Comparison of ENCODE assay signal across 9 cellular contexts in the genomic region with DNA sequence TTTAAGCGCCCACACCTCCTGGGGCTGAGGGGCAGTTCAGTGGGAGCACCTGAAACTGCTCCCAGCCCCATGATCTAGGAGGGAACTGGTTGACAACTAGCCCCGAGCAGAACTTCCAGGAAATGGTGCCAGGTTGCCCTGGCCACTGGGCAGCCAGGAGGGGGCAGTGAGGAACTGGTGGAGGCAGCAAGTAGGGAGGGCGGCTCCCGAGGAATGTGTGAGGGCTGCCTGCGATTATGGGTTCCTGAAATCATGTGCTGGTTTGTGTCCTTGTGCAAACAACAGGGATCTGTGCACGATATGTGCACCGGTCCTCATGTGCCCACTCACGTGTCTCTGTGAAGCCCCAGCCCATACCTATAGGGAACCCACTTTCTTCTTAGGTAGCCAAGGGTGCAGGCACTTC. TPM values are rescaled to one million over a fixed set of nuclear protein-coding genes. Genes with fewer than 3 reads are reported as not detected.
DNase-seq lines count a peak whose midpoint lies in the region; ATAC-seq and TF ChIP-seq lines count a peak whose summit lies in the region.
"Had no signal": no experiment of that assay in that cellular context is flagged by ENCODE, and none has a peak within 500 bp of the region (broad histone marks: within the 10 kb centered on the region; RNA-seq: fewer than 3 reads in every experiment).

No MANE protein-coding gene starts in this region.

- no peaks in the 10 kb centered on the region for H3K9me3 ChIP-seq in DND-41 (ENCODE audit: insufficient read depth, low read length, severe bottlenecking)

- intact Hi-C loops in left colon (cut with DNase I, micrococcal nuclease): loop anchor here in 1 of 2 donors (5.0 kb wide), 1 partner anchor 200 kb away; the partner anchor contains the start of gene AHDC1

- peak overlapping the region; percentile 92 for H3K27ac Mint-ChIP-seq in stimulated activated naive B cell treated with anti-CD40 and anti-IgM and Interleukin-4, amounts not matched to agents 10 μg/mL and 1 μg/mL and 100 μg/mL, for 72 hours

- no peaks in the 10 kb centered on the region for H3K27me3 ChIP-seq in DND-41 (ENCODE audit: insufficient read depth, low read length, poor library complexity)

- no peaks in the 10 kb centered on the region for H4K20me1 ChIP-seq in DND-41 (ENCODE audit: insufficient read depth, low read length)

- DNase-seq in DND-41 (no peak), Kasumi-1 (lab: John Stamatoyannopoulos, UW) (peak; percentile 7 to 17), caudate nucleus (lab: John Stamatoyannopoulos, UW) (peak in 41 of 61 donors; percentile 17 to 64 (median 43)), left colon (peak; percentile 78 to 87), NCI-H2171 (lab: John Stamatoyannopoulos, UW) (no peak), NCI-H345 treated with DMSO at 0.1 percent for 48 hours (lab: John Stamatoyannopoulos, UW; ENCODE audit: unreplicated experiment) (no peak)
- no peak for DNase-seq in stimulated activated naive B cell treated with anti-CD40 and anti-IgM and Interleukin-4, amounts not matched to agents 10 μg/mL and 1 μg/mL and 100 μg/mL, for 72 hours

- no peak overlapping the region for H3K4me2 ChIP-seq in DND-41 (ENCODE audit: insufficient read depth, low read length)

- no peaks in the 10 kb centered on the region for H3K4me1 ChIP-seq in DND-41 (ENCODE audit: insufficient read depth, low read length)

- no peak overlapping the region for H3K4me3 ChIP-seq in DND-41 (ENCODE audit: low read depth in 1 of 2, low read length in 2 of 2)

- no peak overlapping the region for H3K9ac ChIP-seq in DND-41 (ENCODE audit: low read depth, low read length)

- peaks cover 39 to 55% of the 10 kb centered on the region in 2 donors for H3K4me1 Mint-ChIP-seq in stimulated activated naive B cell treated with anti-CD40 and anti-IgM and Interleukin-4, amounts not matched to agents 10 μg/mL and 1 μg/mL and 100 μg/mL, for 72 hours

- H3K27ac ChIP-seq in DND-41 (ENCODE audit: low read length) (no peak overlapping the region), caudate nucleus (ENCODE audit: low read depth, low read length) (peak overlapping the region; percentile 79)

- no peak overlapping the region for H2AFZ ChIP-seq in DND-41 (ENCODE audit: low read depth, low read length)

- no peak overlapping the region for H3K4me3 Mint-ChIP-seq in stimulated activated naive B cell treated with anti-CD40 and anti-IgM and Interleukin-4, amounts not matched to agents 10 μg/mL and 1 μg/mL and 100 μg/mL, for 72 hours

- peaks cover 6 to 13% of the 10 kb centered on the region in 2 donors for H3K36me3 Mint-ChIP-seq in stimulated activated naive B cell treated with anti-CD40 and anti-IgM and Interleukin-4, amounts not matched to agents 10 μg/mL and 1 μg/mL and 100 μg/mL, for 72 hours

- peak; percentile 40 for TF ChIP-seq CTCF in DND-41 (IDR thresholded peaks at IDR 0.05; ENCODE audit: borderline replicate concordance, extremely low read depth, low read length, poor library complexity, severe bottlenecking)

- ATAC-seq in DND-41 (ENCODE audit: insufficient read depth, low read depth) (no peak), left colon (peak; percentile 73), HG03095 (IDR thresholded peaks at IDR 0.05; ENCODE audit: unreplicated experiment) (no peak)
- peak in 1 of 2 donors; percentile 8 for ATAC-seq in stimulated activated naive B cell treated with anti-CD40 and anti-IgM and Interleukin-4, amounts not matched to agents 10 μg/mL and 1 μg/mL and 100 μg/mL, for 72 hours (replicated peaks)

- peaks cover 16% of the 10 kb centered on the region for H3K36me3 ChIP-seq in DND-41 (ENCODE audit: insufficient read depth, low read length)

- no peaks in the 10 kb centered on the region for H3K79me2 ChIP-seq in DND-41 (ENCODE audit: insufficient read depth, low read length)

- no peaks in the 10 kb centered on the region for H3K9me3 Mint-ChIP-seq in stimulated activated naive B cell treated with anti-CD40 and anti-IgM and Interleukin-4, amounts not matched to agents 10 μg/mL and 1 μg/mL and 100 μg/mL, for 72 hours

- no peaks in the 10 kb centered on the region for H3K27me3 Mint-ChIP-seq in stimulated activated naive B cell treated with anti-CD40 and anti-IgM and Interleukin-4, amounts not matched to agents 10 μg/mL and 1 μg/mL and 100 μg/mL, for 72 hours

RNA-seq across cellular contexts. Expression of gene GPR3, which starts 9.9 kb away (rescaled TPM):
- not detected for total RNA-seq in left colon

RNA-seq across cellular contexts. Expression of gene CD164L2, which starts 19.2 kb away (rescaled TPM):
- total RNA-seq in left colon: 1 to 10 TPM in 1 of 2 donors, under 1 TPM in 1; 0.47 to 2.0 TPM
- total RNA-seq: T-helper 2 cell treated with Interferon-gamma antibody and Interleukin-4, amounts not matched to agents 100 ng/mL and 5 ng/mL, for 36 hours had no signal

RNA-seq across cellular contexts. Expression of gene FCN3, which starts 27.7 kb away (rescaled TPM):
- total RNA-seq in left colon: under 1 TPM; 0.45 to 0.76 TPM
- total RNA-seq: T-helper 2 cell treated with Interferon-gamma antibody and Interleukin-4, amounts not matched to agents 100 ng/mL and 5 ng/mL, for 36 hours had no signal

RNA-seq across cellular contexts. Expression of gene MAP3K6, which starts 35.6 kb away (rescaled TPM):
- 10 to 100 TPM; 14.6 to 34.9 TPM for total RNA-seq in left colon

Comparison
In these comparisons a context has a peak if more than half of its experiments do, and no peak if none do; other contexts are left out.
1. DNase-seq: peak in Kasumi-1 (2 of 2), caudate nucleus (41 of 61) and left colon (2 of 2); none in DND-41 (single experiment), stimulated activated naive B cell treated with anti-CD40 and anti-IgM and Interleukin-4, amounts not matched to agents 10 μg/mL and 1 μg/mL and 100 μg/mL, for 72 hours (single experiment), NCI-H2171 (single experiment) and NCI-H345 treated with DMSO at 0.1 percent for 48 hours (single experiment).